In genomic region chr20:59077705-59078104, GRCh38 we compare ENCODE assay signal across 25 cellular contexts. TPM values are rescaled to one million over a fixed set of nuclear protein-coding genes. Genes with fewer than 3 reads are reported as not detected.
DNase-seq lines count a peak whose midpoint lies in the region; ATAC-seq, FAIRE-seq and TF ChIP-seq lines count a peak whose summit lies in the region.
"Had no signal": no experiment of that assay in that cellular context is flagged by ENCODE, and none has a peak within 500 bp of the region (broad histone marks: within the 10 kb centered on the region; RNA-seq: fewer than 3 reads in every experiment).

No MANE protein-coding gene starts in this region.

- no peak for DNase-seq in HepG2 (ENCODE audit: low spot score)
- no peak for DNase-seq in right lobe of liver
- DNase-seq in RWPE2 (ENCODE audit: low spot score): no peak
- no peak for DNase-seq in DMS153 treated with DMSO at 0.1 percent for 48 hours (lab: John Stamatoyannopoulos, UW; ENCODE audit: unreplicated experiment)
- DNase-seq in superior temporal gyrus (ENCODE audit: extremely low spot score): no peak
- DNase-seq: DMS153, HCEC 1CT, NCI-H1048, NCI-H1694 treated with DMSO at 0.1 percent for 48 hours, NCI-H2081 treated with DMSO at 0.1 percent for 48 hours, NCI-H2171, NCI-H510A, OCI-M1 had no signal

- peaks cover 43% of the 10 kb centered on the region for H3K27me3 Mint-ChIP-seq in dendritic cell treated with granulocyte-macrophage colony-stimulating factor and Interleukin-4, amounts not matched to agents 40 ng/mL and 50 ng/mL, for 4 days

- ATAC-seq in HepG2: no peak
- no peak for ATAC-seq in right lobe of liver
- ATAC-seq in RWPE2 (ENCODE audit: low read depth): no peak
- no peak for ATAC-seq in GM18870 (IDR thresholded peaks at IDR 0.05; ENCODE audit: unreplicated experiment)
- ATAC-seq: Right ventricle myocardium inferior, SK-N-SH treated with all-trans-retinoic acid at 6 μM for 48 hours had no signal

- 2% methylated on average over 1 of the region's 1 CpG for WGBS in HepG2 (ENCODE audit: low lambda C conversion rate)
- 23% methylated on average over 1 of the region's 1 CpG for WGBS in right lobe of liver (ENCODE audit: insufficient coverage, low coverage, low lambda C conversion rate, missing lambda C conversion rate)

- no peak for TF ChIP-seq EP300 in HepG2 (IDR thresholded peaks at IDR 0.05; ENCODE audit: low read depth in 2 of 2, low read length in 2 of 2)
- no peak for TF ChIP-seq EP300 in HepG2 (CRISPR knock-in tag; IDR thresholded peaks at IDR 0.05; ENCODE audit: borderline replicate concordance)

- no peaks in the 10 kb centered on the region for H4K20me1 ChIP-seq in HepG2 (ENCODE audit: insufficient read depth, low read length)
- H4K20me1 ChIP-seq: BLaER1 had no signal

- BruUV-seq in HepG2 (replicated peaks; lab: Mats Ljungman, UMichigan): no TSS peak

- H3K27ac ChIP-seq in HepG2 (ENCODE audit: extremely low read length, insufficient read depth, low read length): no peak overlapping the region
- no peak overlapping the region for H3K27ac ChIP-seq in right lobe of liver
- peak overlapping the region; percentile 13 for H3K27ac ChIP-seq in RWPE2 (ENCODE audit: poor library complexity, severe bottlenecking)
- H3K27ac ChIP-seq: BLaER1, SJCRH30 had no signal

- no peaks in the 10 kb centered on the region for H3K9me3 Mint-ChIP-seq in dendritic cell treated with granulocyte-macrophage colony-stimulating factor and Interleukin-4, amounts not matched to agents 40 ng/mL and 50 ng/mL, for 4 days
- H3K9me3 Mint-ChIP-seq: CD4-positive, CD25-positive, alpha-beta regulatory T cell; IgD-negative memory B cell had no signal

- H3K4me2 ChIP-seq in HepG2 (ENCODE audit: low read depth, low read length): no peak overlapping the region
- H3K4me2 ChIP-seq: BLaER1 had no signal

- H3K27ac Mint-ChIP-seq in dendritic cell treated with granulocyte-macrophage colony-stimulating factor and Interleukin-4, amounts not matched to agents 40 ng/mL and 50 ng/mL, for 4 days: peak overlapping the region; percentile 21
- H3K27ac Mint-ChIP-seq: CD4-positive, CD25-positive, alpha-beta regulatory T cell had no signal

- TF ChIP-seq RAD21 in HepG2 (CRISPR knock-in tag; IDR thresholded peaks at IDR 0.05): no peak

- peaks cover 2 to 41% of the 10 kb centered on the region in 2 experiments; a peak in 4 of 5 replicates for H3K27me3 ChIP-seq in HepG2 (ENCODE audit: control insufficient read depth in 1 of 2, insufficient read depth in 2 of 2, low read length in 2 of 2)
- H3K27me3 ChIP-seq in right lobe of liver: no peaks in the 10 kb centered on the region
- H3K27me3 ChIP-seq in RWPE2 (ENCODE audit: insufficient read depth, poor library complexity, severe bottlenecking): no peaks in the 10 kb centered on the region
- H3K27me3 ChIP-seq: BLaER1, SJCRH30 had no signal

- no peaks in the 10 kb centered on the region for H3K79me2 ChIP-seq in HepG2 (ENCODE audit: insufficient read depth, low read length)

- H3K36me3 ChIP-seq in HepG2 (replicated peaks in 1 of 2; ENCODE audit: control insufficient read depth in 1 of 2, insufficient read depth in 2 of 2, low read length in 2 of 2) (no peaks in the 10 kb centered on the region), right lobe of liver (no peaks in the 10 kb centered on the region), RWPE2 (ENCODE audit: low read depth) (no peaks in the 10 kb centered on the region)
- H3K36me3 ChIP-seq: BLaER1, SJCRH30 had no signal

- intact Hi-C loops in HepG2 (cut with micrococcal nuclease; ENCODE audit: unreplicated experiment): no loop called here
- intact Hi-C loops in right lobe of liver (cut with DNase I): loop anchor here in 1 of 2 donors (10.0 kb wide), 1 partner anchor 137 kb away; no protein-coding TSS in a partner anchor
- intact Hi-C loops in dendritic cell treated with granulocyte-macrophage colony-stimulating factor and Interleukin-4, amounts not matched to agents 40 ng/mL and 50 ng/mL, for 4 days (cut with micrococcal nuclease): no loop called here

- no peak for FAIRE-seq in HepG2 (lab: Jason Lieb, UNC)
- FAIRE-seq: G401.6, H1 had no signal

- TF ChIP-seq POLR2A in HepG2 (IDR thresholded peaks at IDR 0.05; ENCODE audit: insufficient read depth in 1 of 2, low read depth in 2 of 2, low read length in 2 of 2) (no peak), right lobe of liver (IDR thresholded peaks at IDR 0.05) (no peak)

- H3K4me1 ChIP-seq in HepG2 (ENCODE audit: insufficient read depth, low read length) (no peaks in the 10 kb centered on the region), right lobe of liver (no peaks in the 10 kb centered on the region), RWPE2 (ENCODE audit: insufficient read depth, poor library complexity, severe bottlenecking) (peaks cover 33% of the 10 kb centered on the region)

- TF ChIP-seq CTCF in HepG2 (CRISPR knock-in tag; IDR thresholded peaks at IDR 0.05): no peak
- TF ChIP-seq CTCF in right lobe of liver (IDR thresholded peaks at IDR 0.05): no peak
- no peak for TF ChIP-seq CTCF in RWPE2 (IDR thresholded peaks at IDR 0.05; ENCODE audit: poor library complexity, severe bottlenecking)

- H3K36me3 Mint-ChIP-seq in dendritic cell treated with granulocyte-macrophage colony-stimulating factor and Interleukin-4, amounts not matched to agents 40 ng/mL and 50 ng/mL, for 4 days (ENCODE audit: low read depth): no peaks in the 10 kb centered on the region
- H3K36me3 Mint-ChIP-seq: CD4-positive, CD25-positive, alpha-beta regulatory T cell; IgD-negative memory B cell had no signal

- H2AFZ ChIP-seq in HepG2 (ENCODE audit: low read length): no peak overlapping the region

- in situ Hi-C loops in HepG2 (cut with HindIII; ENCODE audit: extremely low pct_ligation_motif_present, low pct_unique_long_range_greater_than_20kb): no loop called here

- H3K4me3 Mint-ChIP-seq in dendritic cell treated with granulocyte-macrophage colony-stimulating factor and Interleukin-4, amounts not matched to agents 40 ng/mL and 50 ng/mL, for 4 days: no peak overlapping the region
- H3K4me3 Mint-ChIP-seq: CD4-positive, CD25-positive, alpha-beta regulatory T cell had no signal

- H3K4me1 Mint-ChIP-seq in dendritic cell treated with granulocyte-macrophage colony-stimulating factor and Interleukin-4, amounts not matched to agents 40 ng/mL and 50 ng/mL, for 4 days (ENCODE audit: low read depth): peaks cover 24% of the 10 kb centered on the region

- POLR2A ChIA-PET in HepG2 (lab: Yijun Ruan, JAX): no interaction called here

- CTCF ChIA-PET in HepG2 (lab: Yijun Ruan, JAX; ENCODE audit: low intra/inter-chr PET ratio, low total read pairs): no interaction called here

- H3K9me3 ChIP-seq in HepG2 (ENCODE audit: low read length): no peaks in the 10 kb centered on the region
- no peaks in the 10 kb centered on the region for H3K9me3 ChIP-seq in right lobe of liver
- no peaks in the 10 kb centered on the region for H3K9me3 ChIP-seq in RWPE2 (ENCODE audit: severe bottlenecking)
- H3K9me3 ChIP-seq: BLaER1, SJCRH30 had no signal

- H3K9ac ChIP-seq in HepG2 (ENCODE audit: insufficient read depth, low read depth, low read length): no peak overlapping the region
- H3K9ac ChIP-seq: BLaER1 had no signal

- H3K4me3 ChIP-seq in HepG2 (replicated peaks in 1 of 3; ENCODE audit: insufficient read depth in 1 of 3, low read depth in 2 of 3, low read length in 3 of 3): no peak overlapping the region
- H3K4me3 ChIP-seq in right lobe of liver: no peak overlapping the region
- no peak overlapping the region for H3K4me3 ChIP-seq in RWPE2 (ENCODE audit: severe bottlenecking)
- H3K4me3 ChIP-seq: BLaER1, SJCRH30 had no signal

RNA-seq across cellular contexts. Expression of gene PRELID3B, which starts 35.1 kb away (rescaled TPM):
- total RNA-seq in HepG2 (2016; rRNA removed; fragmentation: Illumina TruSeq; extraction: Trizol) (42.6 and 59.8 TPM in 2 replicates), right lobe of liver (10 to 100 TPM; 16.3 to 37.5 (median 23.3) TPM)
- 19.8 and 23.7 TPM in 2 replicates for total RNA-seq in HepG2 (2016; cell fraction: cytosol; rRNA removed; fragmentation: Illumina TruSeq; extraction: Trizol; ENCODE audit: low read depth)
- total RNA-seq in HepG2 (2016; cell fraction: insoluble cytoplasmic fraction; rRNA removed; fragmentation: Illumina TruSeq; extraction: Trizol): 40.7 and 62.3 TPM in 2 replicates
- 47.0 and 50.1 TPM in 2 replicates for total RNA-seq in HepG2 (2016; cell fraction: membrane; rRNA removed; fragmentation: Illumina TruSeq; extraction: Trizol)
- 15.4 and 21.0 TPM in 2 replicates for total RNA-seq in HepG2 (2016; cell fraction: nucleus; rRNA removed; fragmentation: Illumina TruSeq; extraction: Trizol)
- 19.5 and 23.3 TPM in 2 replicates for polyA plus RNA-seq in HepG2 (2011; rRNA removed)
- 7.1 and 11.2 TPM in 2 replicates for polyA plus RNA-seq in HepG2 (2011; cell fraction: cytosol; rRNA removed)
- 6.0 and 7.6 TPM in 2 replicates for polyA plus RNA-seq in HepG2 (2011; cell fraction: nucleus; rRNA removed)
- polyA plus RNA-seq in HepG2 (2012): 17.6 and 21.3 TPM in 2 replicates
- 16.2 and 20.1 TPM in 2 replicates for polyA plus RNA-seq in HepG2 (2016; cell fraction: cytosol; fragmentation: Illumina TruSeq; extraction: Trizol; ENCODE audit: low read depth)
- polyA plus RNA-seq in HepG2 (2016; cell fraction: insoluble cytoplasmic fraction; fragmentation: Illumina TruSeq; extraction: Trizol; ENCODE audit: low read depth): 46.4 and 46.8 TPM in 2 replicates
- polyA plus RNA-seq in HepG2 (2016; cell fraction: membrane; fragmentation: Illumina TruSeq; extraction: Trizol; ENCODE audit: low read depth): 29.0 and 30.9 TPM in 2 replicates
- polyA plus RNA-seq in HepG2 (2016; cell fraction: nucleus; fragmentation: Illumina TruSeq; extraction: Trizol; ENCODE audit: insufficient read depth, low read depth): 22.7 and 25.0 TPM in 2 replicates
- 35.2 and 278 TPM in 2 replicates for polyA minus RNA-seq in HepG2 (2011; rRNA and poly(A)+ RNA removed; ENCODE audit: low replicate concordance)
- polyA minus RNA-seq in HepG2 (2011; cell fraction: cytosol; rRNA and poly(A)+ RNA removed): 23.0 and 32.6 TPM in 2 replicates
- polyA minus RNA-seq in HepG2 (2011; cell fraction: nucleus; rRNA and poly(A)+ RNA removed): 9.5 and 14.8 TPM in 2 replicates

RNA-seq across cellular contexts. Expression of gene ATP5F1E, which starts 45.6 kb away (rescaled TPM):
- total RNA-seq in HepG2 (2016; rRNA removed; fragmentation: Illumina TruSeq; extraction: Trizol): 134 and 163 TPM in 2 replicates
- 136 and 187 TPM in 2 replicates for total RNA-seq in HepG2 (2016; cell fraction: cytosol; rRNA removed; fragmentation: Illumina TruSeq; extraction: Trizol; ENCODE audit: low read depth)
- 135 and 172 TPM in 2 replicates for total RNA-seq in HepG2 (2016; cell fraction: insoluble cytoplasmic fraction; rRNA removed; fragmentation: Illumina TruSeq; extraction: Trizol)
- 188 and 230 TPM in 2 replicates for total RNA-seq in HepG2 (2016; cell fraction: membrane; rRNA removed; fragmentation: Illumina TruSeq; extraction: Trizol)
- 74.5 and 76.2 TPM in 2 replicates for total RNA-seq in HepG2 (2016; cell fraction: nucleus; rRNA removed; fragmentation: Illumina TruSeq; extraction: Trizol)
- 99.9 and 121 TPM in 2 replicates for polyA plus RNA-seq in HepG2 (2011; rRNA removed)
- 40.4 and 46.7 TPM in 2 replicates for polyA plus RNA-seq in HepG2 (2011; cell fraction: cytosol; rRNA removed)
- 11.8 and 17.3 TPM in 2 replicates for polyA plus RNA-seq in HepG2 (2011; cell fraction: nucleus; rRNA removed)
- polyA plus RNA-seq in HepG2 (2012): 85.8 and 145 TPM in 2 replicates
- polyA plus RNA-seq in HepG2 (2016; cell fraction: cytosol; fragmentation: Illumina TruSeq; extraction: Trizol; ENCODE audit: low read depth): 146 and 191 TPM in 2 replicates
- 167 and 175 TPM in 2 replicates for polyA plus RNA-seq in HepG2 (2016; cell fraction: insoluble cytoplasmic fraction; fragmentation: Illumina TruSeq; extraction: Trizol; ENCODE audit: low read depth)
- polyA plus RNA-seq in HepG2 (2016; cell fraction: membrane; fragmentation: Illumina TruSeq; extraction: Trizol; ENCODE audit: low read depth): 151 and 201 TPM in 2 replicates
- 88.7 and 95.7 TPM in 2 replicates for polyA plus RNA-seq in HepG2 (2016; cell fraction: nucleus; fragmentation: Illumina TruSeq; extraction: Trizol; ENCODE audit: insufficient read depth, low read depth)
- polyA minus RNA-seq in HepG2 (2011; rRNA and poly(A)+ RNA removed; ENCODE audit: low replicate concordance): 19.0 and 25.4 TPM in 2 replicates
- polyA minus RNA-seq in HepG2 (2011; cell fraction: cytosol; rRNA and poly(A)+ RNA removed): 21.2 and 23.6 TPM in 2 replicates
- polyA minus RNA-seq in HepG2 (2011; cell fraction: nucleus; rRNA and poly(A)+ RNA removed): 61.4 and 62.2 TPM in 2 replicates
- 10 to 100 TPM; 15.8 to 34.6 (median 30.5) TPM for total RNA-seq in right lobe of liver

RNA-seq across cellular contexts. Expression of gene TUBB1, which starts 58.5 kb away (rescaled TPM):
- total RNA-seq in HepG2 (2016; rRNA removed; fragmentation: Illumina TruSeq; extraction: Trizol): 0.11 and 0.17 TPM in 2 replicates
- total RNA-seq in HepG2 (2016; cell fraction: cytosol; rRNA removed; fragmentation: Illumina TruSeq; extraction: Trizol; ENCODE audit: low read depth): not detected in 2 replicates
- 0.17 and 0.25 TPM in 2 replicates for total RNA-seq in HepG2 (2016; cell fraction: insoluble cytoplasmic fraction; rRNA removed; fragmentation: Illumina TruSeq; extraction: Trizol)
- total RNA-seq in HepG2 (2016; cell fraction: membrane; rRNA removed; fragmentation: Illumina TruSeq; extraction: Trizol): 0.07 TPM in 1 of 2 replicates, not detected in the other
- total RNA-seq in HepG2 (2016; cell fraction: nucleus; rRNA removed; fragmentation: Illumina TruSeq; extraction: Trizol): 0.09 and 0.16 TPM in 2 replicates
- polyA plus RNA-seq in HepG2 (2011; rRNA removed): 51.5 and 57.6 TPM in 2 replicates
- polyA plus RNA-seq in HepG2 (2011; cell fraction: cytosol; rRNA removed): 32.3 and 32.4 TPM in 2 replicates
- polyA plus RNA-seq in HepG2 (2011; cell fraction: nucleus; rRNA removed): 71.8 and 73.9 TPM in 2 replicates
- polyA plus RNA-seq in HepG2 (2012): 7.2 and 22.3 TPM in 2 replicates
- 0.03 TPM in 1 of 2 replicates, not detected in the other for polyA plus RNA-seq in HepG2 (2016; cell fraction: cytosol; fragmentation: Illumina TruSeq; extraction: Trizol; ENCODE audit: low read depth)
- 0.23 and 0.33 TPM in 2 replicates for polyA plus RNA-seq in HepG2 (2016; cell fraction: insoluble cytoplasmic fraction; fragmentation: Illumina TruSeq; extraction: Trizol; ENCODE audit: low read depth)
- 0.05 and 0.07 TPM in 2 replicates for polyA plus RNA-seq in HepG2 (2016; cell fraction: membrane; fragmentation: Illumina TruSeq; extraction: Trizol; ENCODE audit: low read depth)
- polyA plus RNA-seq in HepG2 (2016; cell fraction: nucleus; fragmentation: Illumina TruSeq; extraction: Trizol; ENCODE audit: insufficient read depth, low read depth): 0.33 and 0.59 TPM in 2 replicates
- polyA minus RNA-seq in HepG2 (2011; rRNA and poly(A)+ RNA removed; ENCODE audit: low replicate concordance): 47.0 TPM in 1 of 2 replicates, not detected in the other
- 17.2 and 17.4 TPM in 2 replicates for polyA minus RNA-seq in HepG2 (2011; cell fraction: cytosol; rRNA and poly(A)+ RNA removed)
- polyA minus RNA-seq in HepG2 (2011; cell fraction: nucleus; rRNA and poly(A)+ RNA removed): 20.1 and 23.4 TPM in 2 replicates
- 1 to 10 TPM in 1 of 6 experiments, under 1 TPM in 4, not detected in 1; 0.06 to 1.5 (median 0.31) TPM for total RNA-seq in right lobe of liver
- total RNA-seq: Daoy, H1, SJCRH30 had no signal
- polyA plus RNA-seq: AG04450, H1 had no signal
